Comparison of ENCODE assay signal across 1 cellular context in genomic region chr6:166419268-166419667, GRCh38.
TF ChIP-seq lines count a peak whose summit lies in the region.

No MANE protein-coding gene starts in this region.

TF ChIP-seq in K562, 482 proteins besides CTCF, POLR2A, EP300 and RAD21 (continued from another document):
- TF ChIP-seq BCLAF1 (IDR thresholded peaks at IDR 0.05; ENCODE audit: borderline replicate concordance in 1 of 2, control insufficient read depth in 1 of 2, low read depth in 2 of 2, low read length in 1 of 2) (no peak), TCF3 (CRISPR knock-in tag; IDR thresholded peaks at IDR 0.05) (no peak), ILF3 (IDR thresholded peaks at IDR 0.05; ENCODE audit: borderline replicate concordance) (no peak), FOSL1 (tag; conservative IDR thresholded peaks at IDR 0.05) (0 out of 2 replicates have a peak, but pooled peaks have one; percentile 21), BRF1 (IDR thresholded peaks at IDR 0.05; ENCODE audit: borderline replicate concordance, extremely low read depth, insufficient read length) (no peak), ZNF436 (CRISPR knock-in tag; IDR thresholded peaks at IDR 0.05) (no peak), FOXJ3 (CRISPR knock-in tag; IDR thresholded peaks at IDR 0.05) (no peak), ZNF165 (CRISPR knock-in tag; IDR thresholded peaks at IDR 0.05; ENCODE audit: borderline replicate concordance) (no peak), ZNF551 (CRISPR knock-in tag; IDR thresholded peaks at IDR 0.05) (no peak), TCFL5 (CRISPR knock-in tag; conservative IDR thresholded peaks at IDR 0.05) (no peak), HMG20A (CRISPR knock-in tag; conservative IDR thresholded peaks at IDR 0.05) (no peak), PURB (CRISPR knock-in tag; IDR thresholded peaks at IDR 0.05; ENCODE audit: low read depth) (no peak), TFAP4 (CRISPR knock-in tag; IDR thresholded peaks at IDR 0.05; ENCODE audit: borderline replicate concordance) (peak; percentile 28; the same call in 1 of the 2 replicates), KDM2B (CRISPR knock-in tag; IDR thresholded peaks at IDR 0.05) (no peak), ASH1L (IDR thresholded peaks at IDR 0.05; ENCODE audit: borderline replicate concordance, low read depth, partially characterized antibody) (no peak), BRCA1 (IDR thresholded peaks at IDR 0.05) (no peak), BRCA1 (CRISPR knock-in tag; IDR thresholded peaks at IDR 0.05) (no peak), NFIX (CRISPR knock-in tag; IDR thresholded peaks at IDR 0.05; ENCODE audit: low read depth) (no peak), THAP12 (CRISPR knock-in tag; IDR thresholded peaks at IDR 0.05) (no peak), OTX1 (CRISPR knock-in tag; IDR thresholded peaks at IDR 0.05) (no peak), CCAR2 (IDR thresholded peaks at IDR 0.05; ENCODE audit: low read depth, low read length) (no peak), MAX (CRISPR knock-in tag; IDR thresholded peaks at IDR 0.05) (peak; percentile 77)
- TF ChIP-seq, protein P1, sequence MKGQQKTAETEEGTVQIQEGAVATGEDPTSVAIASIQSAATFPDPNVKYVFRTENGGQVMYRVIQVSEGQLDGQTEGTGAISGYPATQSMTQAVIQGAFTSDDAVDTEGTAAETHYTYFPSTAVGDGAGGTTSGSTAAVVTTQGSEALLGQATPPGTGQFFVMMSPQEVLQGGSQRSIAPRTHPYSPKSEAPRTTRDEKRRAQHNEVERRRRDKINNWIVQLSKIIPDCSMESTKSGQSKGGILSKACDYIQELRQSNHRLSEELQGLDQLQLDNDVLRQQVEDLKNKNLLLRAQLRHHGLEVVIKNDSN (CRISPR knock-in tag; IDR thresholded peaks at IDR 0.05): peak; percentile 45; the same call in 1 of the 2 replicates
- TF ChIP-seq, protein P2, sequence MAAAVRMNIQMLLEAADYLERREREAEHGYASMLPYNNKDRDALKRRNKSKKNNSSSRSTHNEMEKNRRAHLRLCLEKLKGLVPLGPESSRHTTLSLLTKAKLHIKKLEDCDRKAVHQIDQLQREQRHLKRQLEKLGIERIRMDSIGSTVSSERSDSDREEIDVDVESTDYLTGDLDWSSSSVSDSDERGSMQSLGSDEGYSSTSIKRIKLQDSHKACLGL (CRISPR knock-in tag; IDR thresholded peaks at IDR 0.05; ENCODE audit: borderline replicate concordance, poor library complexity, severe bottlenecking): no peak
- TF ChIP-seq, protein P3, sequence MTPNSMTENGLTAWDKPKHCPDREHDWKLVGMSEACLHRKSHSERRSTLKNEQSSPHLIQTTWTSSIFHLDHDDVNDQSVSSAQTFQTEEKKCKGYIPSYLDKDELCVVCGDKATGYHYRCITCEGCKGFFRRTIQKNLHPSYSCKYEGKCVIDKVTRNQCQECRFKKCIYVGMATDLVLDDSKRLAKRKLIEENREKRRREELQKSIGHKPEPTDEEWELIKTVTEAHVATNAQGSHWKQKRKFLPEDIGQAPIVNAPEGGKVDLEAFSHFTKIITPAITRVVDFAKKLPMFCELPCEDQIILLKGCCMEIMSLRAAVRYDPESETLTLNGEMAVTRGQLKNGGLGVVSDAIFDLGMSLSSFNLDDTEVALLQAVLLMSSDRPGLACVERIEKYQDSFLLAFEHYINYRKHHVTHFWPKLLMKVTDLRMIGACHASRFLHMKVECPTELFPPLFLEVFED (CRISPR knock-in tag; conservative IDR thresholded peaks at IDR 0.05): no peak
